1 cellular context compared by ENCODE assay signal in genomic region chr15:40769310-40770146, GRCh38.
TF ChIP-seq lines count a peak whose summit lies in the region.

Gene C15orf62 (plus strand): TSS chr15:40769980. CDS start chr15:40770496, 516 bp downstream.

TF ChIP-seq in GM12878, 131 proteins besides CTCF, POLR2A, EP300 and RAD21 (continued from another document):
- TF ChIP-seq MLLT1 (IDR thresholded peaks at IDR 0.05) (0 out of 2 replicates have a peak, but pooled peaks have one; percentile 19), TCF3 (IDR thresholded peaks at IDR 0.05; ENCODE audit: borderline replicate concordance, insufficient read depth, low read depth, low read length) (peak; percentile 79; the same call in 1 of the 2 replicates), MEF2B (IDR thresholded peaks at IDR 0.05; ENCODE audit: partially characterized antibody, poor library complexity, severe bottlenecking) (peak; percentile 92), IKZF1 (conservative IDR thresholded peaks at IDR 0.05) (peak; percentile 58), RAD51 (IDR thresholded peaks at IDR 0.05) (peak; percentile 43; the same call in 1 of the 2 replicates), CBFB (IDR thresholded peaks at IDR 0.05; ENCODE audit: low read depth) (peak; percentile 27; the same call in 1 of the 2 replicates), YY1 (IDR thresholded peaks at IDR 0.05; ENCODE audit: low read depth, low read length) (peak; percentile 51; the same call in 1 of the 2 replicates), RELA (IDR thresholded peaks at IDR 0.05; ENCODE audit: borderline replicate concordance, partially characterized antibody) (no peak), CREM (IDR thresholded peaks at IDR 0.05; ENCODE audit: low read depth) (peak; percentile 19; the same call in 1 of the 2 replicates), BHLHE40 (IDR thresholded peaks at IDR 0.05; ENCODE audit: borderline replicate concordance in 1 of 2, low read depth in 2 of 2, low read length in 1 of 2) (peak; percentile 56 to 83), MTA2 (IDR thresholded peaks at IDR 0.05; ENCODE audit: low read depth) (peak; percentile 48), ZBTB4 (CRISPR knock-in tag; IDR thresholded peaks at IDR 0.05) (no peak), IKZF2 (IDR thresholded peaks at IDR 0.05) (peak; percentile 51 to 62; a peak in 2 of 4 replicates), EED (IDR thresholded peaks at IDR 0.05; ENCODE audit: low read depth) (peak; percentile 68), TARDBP (IDR thresholded peaks at IDR 0.05; ENCODE audit: borderline replicate concordance) (0 out of 2 replicates have a peak, but pooled peaks have one; percentile 19), ZNF687 (IDR thresholded peaks at IDR 0.05) (no peak), NR2F1 (conservative IDR thresholded peaks at IDR 0.05) (peak; percentile 31; the same call in 1 of the 2 replicates), EZH2 (IDR thresholded peaks at IDR 0.05; ENCODE audit: borderline replicate concordance, control insufficient read depth, low read depth, low read length) (no peak), ATF7 (IDR thresholded peaks at IDR 0.05; ENCODE audit: low read depth) (peak; percentile 29; the same call in 1 of the 2 replicates), POLR2AphosphoS5 (IDR thresholded peaks at IDR 0.05; ENCODE audit: low read length) (no peak), PAX5 (IDR thresholded peaks at IDR 0.05; ENCODE audit: borderline replicate concordance, low read depth, low read length) (peak; percentile 62; the same call in 1 of the 2 replicates), USF1 (IDR thresholded peaks at IDR 0.05; ENCODE audit: borderline replicate concordance, extremely low read length, insufficient read depth, low read depth, low read length) (no peak), ZZZ3 (IDR thresholded peaks at IDR 0.05; ENCODE audit: control insufficient read depth, insufficient read length, low read depth) (no peak), TAF1 (IDR thresholded peaks at IDR 0.05; ENCODE audit: borderline replicate concordance, low read depth, low read length) (no peak), RUNX3 (IDR thresholded peaks at IDR 0.05; ENCODE audit: low read length) (peak; percentile 8; the same call in 1 of the 2 replicates), NBN (IDR thresholded peaks at IDR 0.05) (0 out of 2 replicates have a peak, but pooled peaks have one; percentile 29)
TF ChIP-seq in GM12878: peak in this region for 19.
